15 cellular contexts compared by ENCODE assay signal in genomic region chr2:48433682-48434081, GRCh38. TPM values are rescaled to one million over a fixed set of nuclear protein-coding genes. Genes with fewer than 3 reads are reported as not detected.
DNase-seq lines count a peak whose midpoint lies in the region; ATAC-seq and TF ChIP-seq lines count a peak whose summit lies in the region.
"Had no signal": no experiment of that assay in that cellular context is flagged by ENCODE, and none has a peak within 500 bp of the region (broad histone marks: within the 10 kb centered on the region; RNA-seq: fewer than 3 reads in every experiment).

No MANE protein-coding gene starts in this region.

- no peak overlapping the region for H3K27ac Mint-ChIP-seq in activated CD4-positive, alpha-beta T cell treated with anti-CD3 and anti-CD28 coated beads, Interleukin-2, amount 10 ng/mL, durations not matched to agents 7 days and 5 days
- H3K27ac Mint-ChIP-seq: activated CD8-positive, alpha-beta memory T cell treated with anti-CD3 and anti-CD28 coated beads, Interleukin-2, amount 10 ng/mL, durations not matched to agents 7 days and 5 days; T-helper 1 cell treated with Interleukin-12 subunit alpha and Interleukin-12 subunit beta and Interleukin-4 antibody, amounts not matched to agents 30 μg/mL and 1 μg/mL, for 36 hours had no signal

- H3K27me3 ChIP-seq in lung (ENCODE audit: control insufficient read depth, insufficient read depth) (no peaks in the 10 kb centered on the region), transverse colon (peaks cover 16% of the 10 kb centered on the region)
- H3K27me3 ChIP-seq: brain microvascular endothelial cell, tibial artery had no signal

- no peaks in the 10 kb centered on the region for H3K36me3 Mint-ChIP-seq in activated CD4-positive, alpha-beta T cell treated with anti-CD3 and anti-CD28 coated beads, Interleukin-2, amount 10 ng/mL, durations not matched to agents 7 days and 5 days (ENCODE audit: low read depth)

- intact Hi-C loops in transverse colon (cut with DNase I; ENCODE audit: low total_unique reads): no loop called here

- H3K27ac ChIP-seq in coronary artery: peak overlapping the region in 1 of 2 donors; percentile 30
- no peak overlapping the region for H3K27ac ChIP-seq in lung (ENCODE audit: low read depth in 1 of 2, low read length in 1 of 2)
- no peak overlapping the region for H3K27ac ChIP-seq in transverse colon
- H3K27ac ChIP-seq: brain microvascular endothelial cell, tibial artery had no signal

- H3K4me3 Mint-ChIP-seq in activated CD4-positive, alpha-beta T cell treated with anti-CD3 and anti-CD28 coated beads, Interleukin-2, amount 10 ng/mL, durations not matched to agents 7 days and 5 days: no peak overlapping the region
- H3K4me3 Mint-ChIP-seq: activated CD8-positive, alpha-beta memory T cell treated with anti-CD3 and anti-CD28 coated beads, Interleukin-2, amount 10 ng/mL, durations not matched to agents 7 days and 5 days; T-helper 1 cell treated with Interleukin-12 subunit alpha and Interleukin-12 subunit beta and Interleukin-4 antibody, amounts not matched to agents 30 μg/mL and 1 μg/mL, for 36 hours had no signal

- POLR2A ChIA-PET in activated CD4-positive, alpha-beta T cell treated with anti-CD3 and anti-CD28 coated beads, Interleukin-2, amount 10 ng/mL, durations not matched to agents 7 days and 5 days (lab: Charles Lee): no interaction called here

- peak; percentile 27 for DNase-seq in SKM-1 treated with dmso at 0.1 percent for 144 hours (lab: John Stamatoyannopoulos, UW; ENCODE audit: unreplicated experiment)
- no peak for DNase-seq in SKM-1 (lab: John Stamatoyannopoulos, UW; ENCODE audit: unreplicated experiment)
- DNase-seq in coronary artery (ENCODE audit: low spot score): no peak
- DNase-seq in lung (ENCODE audit: low spot score): no peak
- peak; percentile 31 for DNase-seq in transverse colon
- DNase-seq in kidney glomerular epithelial cell (lab: John Stamatoyannopoulos, UW): no peak
- DNase-seq in COLO668 (lab: John Stamatoyannopoulos, UW; ENCODE audit: unreplicated experiment): no peak
- no peak for DNase-seq in activated CD4-positive, alpha-beta T cell treated with anti-CD3 and anti-CD28 coated beads, Interleukin-2, amount 10 ng/mL, durations not matched to agents 7 days and 5 days
- DNase-seq: activated CD8-positive, alpha-beta memory T cell treated with anti-CD3 and anti-CD28 coated beads, Interleukin-2, amount 10 ng/mL, durations not matched to agents 7 days and 5 days; brain microvascular endothelial cell; foreskin melanocyte; IMR-90; stimulated activated CD4-positive, alpha-beta T cell treated with anti-CD3 and anti-CD28 coated beads, Interleukin-4, amount 100 ng/mL, for 1 hour had no signal

- CTCF ChIA-PET in activated CD4-positive, alpha-beta T cell treated with anti-CD3 and anti-CD28 coated beads, Interleukin-2, amount 10 ng/mL, durations not matched to agents 7 days and 5 days (lab: Charles Lee): interaction anchor here (1.1 kb wide), 1 partner anchor 28 kb away, joined by 3 read pairs; no protein-coding TSS in a partner anchor

- no peaks in the 10 kb centered on the region for H3K9me3 Mint-ChIP-seq in activated CD4-positive, alpha-beta T cell treated with anti-CD3 and anti-CD28 coated beads, Interleukin-2, amount 10 ng/mL, durations not matched to agents 7 days and 5 days
- H3K9me3 Mint-ChIP-seq: T-helper 1 cell treated with Interleukin-12 subunit alpha and Interleukin-12 subunit beta and Interleukin-4 antibody, amounts not matched to agents 30 μg/mL and 1 μg/mL, for 36 hours had no signal

- H3K4me1 Mint-ChIP-seq in activated CD4-positive, alpha-beta T cell treated with anti-CD3 and anti-CD28 coated beads, Interleukin-2, amount 10 ng/mL, durations not matched to agents 7 days and 5 days: peaks cover 2% of the 10 kb centered on the region

- H3K27me3 Mint-ChIP-seq in activated CD4-positive, alpha-beta T cell treated with anti-CD3 and anti-CD28 coated beads, Interleukin-2, amount 10 ng/mL, durations not matched to agents 7 days and 5 days: peaks cover 11% of the 10 kb centered on the region

- TF ChIP-seq POLR2A in transverse colon (IDR thresholded peaks at IDR 0.05): no peak

- H3K4me1 ChIP-seq in lung (ENCODE audit: control insufficient read depth in 2 of 2, insufficient read depth in 2 of 2, low read length in 2 of 2): no peaks in the 10 kb centered on the region
- no peaks in the 10 kb centered on the region for H3K4me1 ChIP-seq in transverse colon
- H3K4me1 ChIP-seq: tibial artery had no signal

- H3K4me3 ChIP-seq in coronary artery (peak overlapping the region; percentile 19), lung (no peak overlapping the region), transverse colon (no peak overlapping the region)
- H3K4me3 ChIP-seq: tibial artery had no signal

- no peak for TF ChIP-seq EP300 in transverse colon (IDR thresholded peaks at IDR 0.05; ENCODE audit: low read depth)

- in situ Hi-C loops in transverse colon (cut with MboI; ENCODE audit: low pct_ligation_motif_present in 1 of 4, low pct_unique_long_range_greater_than_20kb in 1 of 4, low sequenced_read_pairs in 3 of 4): loop anchor here in 1 of 4 donors (10.0 kb wide), 1 partner anchor 529 kb away; the partner anchor contains the start of gene FBXO11

- H3K36me3 ChIP-seq in lung (ENCODE audit: control insufficient read depth in 2 of 2, insufficient read depth in 2 of 2, low read length in 2 of 2) (no peaks in the 10 kb centered on the region), transverse colon (no peaks in the 10 kb centered on the region)
- H3K36me3 ChIP-seq: brain microvascular endothelial cell, tibial artery had no signal

- WGBS in lung, 2 donors: 50 to 54% methylated on average over 3 of the region's 3 CpGs
- 59% methylated on average over 3 of the region's 3 CpGs; no CpG with 5 or more reads in 1 of the 2 donors for WGBS in transverse colon (ENCODE audit: low coverage in 1 of 2), 2 donors

- H3K9me3 ChIP-seq in lung (ENCODE audit: control insufficient read depth in 2 of 2, insufficient read depth in 1 of 2, low read length in 1 of 2) (no peaks in the 10 kb centered on the region), transverse colon (no peaks in the 10 kb centered on the region)
- H3K9me3 ChIP-seq: tibial artery had no signal

- peak; percentile 60 for ATAC-seq in lung (ENCODE audit: insufficient read depth, low FRiP score)
- ATAC-seq: activated CD8-positive, alpha-beta memory T cell treated with anti-CD3 and anti-CD28 coated beads, Interleukin-2, amount 10 ng/mL, durations not matched to agents 7 days and 5 days had no signal

- TF ChIP-seq CTCF in coronary artery (IDR thresholded peaks at IDR 0.05): no peak
- TF ChIP-seq CTCF in lung (IDR thresholded peaks at IDR 0.05; ENCODE audit: control extremely low read depth, extremely low read depth): no peak
- no peak for TF ChIP-seq CTCF in transverse colon (IDR thresholded peaks at IDR 0.05)

RNA-seq across cellular contexts. Expression of gene PPP1R21, which starts 6.9 kb away (rescaled TPM):
- total RNA-seq in lung: 10 to 100 TPM; 21.6 to 43.3 TPM
- polyA plus RNA-seq in lung: 10 to 100 TPM; 16.4 to 31.5 TPM
- 100 to 1,000 TPM in 1 of 4 donors, 10 to 100 TPM in 3; 30.3 to 101 (median 46.1) TPM for total RNA-seq in transverse colon
- 10 to 100 TPM; 39.3 to 43.0 TPM for total RNA-seq in activated CD4-positive, alpha-beta T cell treated with anti-CD3 and anti-CD28 coated beads, Interleukin-2, amount 10 ng/mL, durations not matched to agents 7 days and 5 days

Comparison
In these comparisons a context has a peak if more than half of its experiments do, and no peak if none do; other contexts are left out.
1. DNase-seq: peak in SKM-1 treated with dmso at 0.1 percent for 144 hours (single experiment) and transverse colon (single experiment); none in SKM-1 (single experiment), coronary artery (single experiment), lung (single experiment), kidney glomerular epithelial cell (single experiment), COLO668 (single experiment) and activated CD4-positive, alpha-beta T cell treated with anti-CD3 and anti-CD28 coated beads, Interleukin-2, amount 10 ng/mL, durations not matched to agents 7 days and 5 days (single experiment).